ENCODE assay signal across 14 cellular contexts in the genomic region with DNA sequence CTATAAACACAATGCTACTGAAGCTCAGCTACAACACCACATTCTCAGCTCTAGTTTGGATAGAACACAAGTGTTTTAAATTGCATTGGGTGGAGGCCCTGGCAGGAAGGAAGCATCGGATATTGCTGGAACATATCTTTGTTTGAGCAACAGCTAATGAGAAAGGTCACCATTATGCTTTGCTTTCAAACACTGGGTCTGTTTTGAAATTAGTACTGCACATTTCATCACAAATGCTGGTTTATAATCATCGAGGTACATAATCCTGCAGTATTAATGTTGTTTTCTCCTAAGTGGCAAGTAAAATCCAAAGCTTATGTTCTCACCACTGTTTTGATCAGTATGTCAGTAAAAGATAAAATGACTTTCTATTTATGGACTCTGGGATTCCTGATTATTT.
DNase-seq lines count a peak whose midpoint lies in the region; ATAC-seq and TF ChIP-seq lines count a peak whose summit lies in the region.
"Had no signal": no experiment of that assay in that cellular context is flagged by ENCODE, and none has a peak within 500 bp of the region (broad histone marks: within the 10 kb centered on the region; RNA-seq: fewer than 3 reads in every experiment).

No MANE protein-coding gene starts in this region.

- TF ChIP-seq POLR2A in body of pancreas (IDR thresholded peaks at IDR 0.05) (no peak), gastrocnemius medialis (IDR thresholded peaks at IDR 0.05) (no peak)

- H3K27me3 ChIP-seq in body of pancreas (no peaks in the 10 kb centered on the region), heart right ventricle (no peaks in the 10 kb centered on the region), gastrocnemius medialis (no peaks in the 10 kb centered on the region)
- H3K27me3 ChIP-seq: BE2C had no signal

- in situ Hi-C loops in gastrocnemius medialis (cut with MboI; ENCODE audit: low sequenced_read_pairs in 4 of 4): no loop called here

- WGBS in body of pancreas, 2 donors: 14% methylated on average over 2 of the region's 2 CpGs
- WGBS in heart right ventricle, 2 donors: 25 to 40% methylated on average over 2 of the region's 2 CpGs

- POLR2A ChIA-PET in GM10248 (lab: Yijun Ruan, JAX): no interaction called here

- CTCF ChIA-PET in GM10248 (lab: Yijun Ruan, JAX): interaction anchor here (1.4 kb wide), 1 partner anchor 17 kb away, joined by 3 read pairs; no protein-coding TSS in a partner anchor

- TF ChIP-seq CTCF in body of pancreas (IDR thresholded peaks at IDR 0.05) (no peak), heart right ventricle (IDR thresholded peaks at IDR 0.05) (no peak), gastrocnemius medialis (IDR thresholded peaks at IDR 0.05 in 4 of 5, conservative IDR thresholded peaks at IDR 0.05 in 1 of 5) (no peak), GM10248 (IDR thresholded peaks at IDR 0.05; ENCODE audit: control extremely low read depth, extremely low read depth, low read depth, missing control alignments) (no peak), glutamatergic neuron (IDR thresholded peaks at IDR 0.05; ENCODE audit: partially characterized antibody, unreplicated experiment) (no peak)

- H3K4me1 ChIP-seq in body of pancreas (no peaks in the 10 kb centered on the region), heart right ventricle (peaks cover 0 to 86% (median 64%) of the 10 kb centered on the region in 9 donors), gastrocnemius medialis (peaks cover 13 to 30% of the 10 kb centered on the region in 2 donors)
- H3K4me1 ChIP-seq: BE2C had no signal

- H3K4me3 ChIP-seq in body of pancreas: no peak overlapping the region
- H3K4me3 ChIP-seq in heart right ventricle: no peak overlapping the region
- no peak overlapping the region for H3K4me3 ChIP-seq in gastrocnemius medialis

- H3K36me3 ChIP-seq in body of pancreas (replicated peaks in 1 of 2; ENCODE audit: insufficient read depth in 1 of 2, low read depth in 2 of 2) (no peaks in the 10 kb centered on the region), heart right ventricle (no peaks in the 10 kb centered on the region), gastrocnemius medialis (no peaks in the 10 kb centered on the region)
- H3K36me3 ChIP-seq: BE2C had no signal

- intact Hi-C loops in body of pancreas (cut with DNase I) (no loop called here), heart right ventricle (cut with DNase I) (loop anchor here in 6 of 10 donors (1.0 to 10.0 kb wide), 4 partner anchors 26 to 54 kb away; no protein-coding TSS in a partner anchor), gastrocnemius medialis (cut with DNase I; ENCODE audit: low total_unique reads) (loop anchor here (5.0 kb wide), 1 partner anchor 52 kb away; no protein-coding TSS in a partner anchor)

- peaks cover 4% of the 10 kb centered on the region for H3K27me3 Mint-ChIP-seq in glutamatergic neuron (ENCODE audit: unreplicated experiment)

- no peaks in the 10 kb centered on the region for H3K36me3 Mint-ChIP-seq in glutamatergic neuron (ENCODE audit: unreplicated experiment)
- H3K36me3 Mint-ChIP-seq: activated naive CD8-positive, alpha-beta T cell treated with anti-CD3 and anti-CD28 coated beads for 36 hours; naive thymus-derived CD4-positive, alpha-beta T cell had no signal

- H3K9me3 ChIP-seq in body of pancreas: no peaks in the 10 kb centered on the region
- H3K9me3 ChIP-seq in heart right ventricle: no peaks in the 10 kb centered on the region
- no peaks in the 10 kb centered on the region for H3K9me3 ChIP-seq in gastrocnemius medialis
- H3K9me3 ChIP-seq: BE2C had no signal

- H3K4me3 Mint-ChIP-seq in glutamatergic neuron (ENCODE audit: unreplicated experiment): no peak overlapping the region
- H3K4me3 Mint-ChIP-seq: activated naive CD8-positive, alpha-beta T cell treated with anti-CD3 and anti-CD28 coated beads for 36 hours; naive thymus-derived CD4-positive, alpha-beta T cell had no signal

- no peaks in the 10 kb centered on the region for H3K9me3 Mint-ChIP-seq in glutamatergic neuron (ENCODE audit: unreplicated experiment)
- H3K9me3 Mint-ChIP-seq: activated naive CD8-positive, alpha-beta T cell treated with anti-CD3 and anti-CD28 coated beads for 36 hours; naive thymus-derived CD4-positive, alpha-beta T cell had no signal

- ATAC-seq in body of pancreas: peak; percentile 52
- ATAC-seq in heart right ventricle: peak; percentile 63 to 88 (median 76)
- ATAC-seq in gastrocnemius medialis: peak; percentile 82 to 86
- ATAC-seq: naive thymus-derived CD4-positive, alpha-beta T cell had no signal

- no peak overlapping the region for H3K27ac Mint-ChIP-seq in glutamatergic neuron (ENCODE audit: unreplicated experiment)
- H3K27ac Mint-ChIP-seq: activated naive CD8-positive, alpha-beta T cell treated with anti-CD3 and anti-CD28 coated beads for 36 hours; naive thymus-derived CD4-positive, alpha-beta T cell had no signal

- peaks cover 4% of the 10 kb centered on the region for H3K4me1 Mint-ChIP-seq in glutamatergic neuron (ENCODE audit: low read depth, unreplicated experiment)
- H3K4me1 Mint-ChIP-seq: activated naive CD8-positive, alpha-beta T cell treated with anti-CD3 and anti-CD28 coated beads for 36 hours had no signal

- H3K27ac ChIP-seq in body of pancreas (peak overlapping the region in 1 of 4 donors; percentile 38), heart right ventricle (peak overlapping the region; percentile 52 to 84 (median 72)), gastrocnemius medialis (peak overlapping the region; percentile 42 to 72 (median 60))

- DNase-seq in GM03348 (ENCODE audit: low spot score): peak; percentile 53
- peak in 2 of 4 donors; percentile 9 to 19 for DNase-seq in body of pancreas
- DNase-seq in heart right ventricle: peak in 1 of 2 donors; percentile 45
- peak in 1 of 2 donors; percentile 40 for DNase-seq in gastrocnemius medialis
- no peak for DNase-seq in GM10248 (ENCODE audit: extremely low spot score)
- no peak for DNase-seq in occipital lobe (lab: John Stamatoyannopoulos, UW)
- DNase-seq in T-helper 1 cell: no peak
- no peak for DNase-seq in glutamatergic neuron
- DNase-seq: activated naive CD8-positive, alpha-beta T cell treated with anti-CD3 and anti-CD28 coated beads for 36 hours; BE2C; Kasumi-1; naive thymus-derived CD4-positive, alpha-beta T cell; NCI-H2107; T-helper 9 cell had no signal
